ENCODE assay signal across 13 cellular contexts in the genomic region with DNA sequence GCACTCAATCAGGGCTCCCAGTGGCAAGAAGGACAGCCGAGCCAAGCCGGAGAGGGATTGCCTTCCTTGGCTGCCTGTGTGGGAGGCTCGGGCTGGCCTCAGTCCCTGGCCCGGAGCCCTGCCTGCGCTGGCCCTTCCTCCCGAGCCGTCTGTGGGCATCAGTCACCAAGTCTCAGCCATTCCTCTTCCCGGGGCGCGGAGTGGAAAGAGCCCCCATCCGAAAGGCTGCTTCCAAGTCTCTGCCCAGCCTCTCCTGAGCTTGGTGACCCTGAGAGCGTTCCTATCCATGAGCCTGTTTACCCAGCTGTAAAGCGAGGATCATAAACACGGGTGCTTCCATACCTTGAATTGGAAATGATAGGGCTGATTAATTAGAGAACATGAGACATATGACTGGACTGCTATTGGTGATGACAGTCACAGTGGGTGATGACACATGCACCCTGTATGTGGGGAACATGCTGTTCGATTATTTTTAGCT. TPM values are rescaled to one million over a fixed set of nuclear protein-coding genes. Genes with fewer than 3 reads are reported as not detected.
DNase-seq lines count a peak whose midpoint lies in the region; ATAC-seq and TF ChIP-seq lines count a peak whose summit lies in the region.
"Had no signal": no experiment of that assay in that cellular context is flagged by ENCODE, and none has a peak within 500 bp of the region (broad histone marks: within the 10 kb centered on the region; RNA-seq: fewer than 3 reads in every experiment).

No MANE protein-coding gene starts in this region.

- WGBS in aorta, 2 donors: 3 to 8% methylated on average over 15 of the region's 15 CpGs

- H3K27me3 Mint-ChIP-seq in chondrocyte (ENCODE audit: low read depth): peaks cover 9% of the 10 kb centered on the region
- peaks cover 24% of the 10 kb centered on the region for H3K27me3 Mint-ChIP-seq in activated CD4-positive, alpha-beta T cell treated with anti-CD3 and anti-CD28 coated beads, Interleukin-2, amount 10 ng/mL, durations not matched to agents 24 days and 14 days
- H3K27me3 Mint-ChIP-seq: activated naive CD8-positive, alpha-beta T cell treated with anti-CD3 and anti-CD28 coated beads for 36 hours had no signal

- H3K9ac ChIP-seq in muscle layer of colon (ENCODE audit: low read length): no peak overlapping the region

- H3K4me1 ChIP-seq in muscle layer of colon (ENCODE audit: insufficient read depth, low read length) (peaks cover 64% of the 10 kb centered on the region), aorta (ENCODE audit: control insufficient read depth in 1 of 2, insufficient read depth in 2 of 2, low read length in 2 of 2) (no peaks in the 10 kb centered on the region)

- H3K9me3 Mint-ChIP-seq in chondrocyte (ENCODE audit: low read depth): no peaks in the 10 kb centered on the region
- no peaks in the 10 kb centered on the region for H3K9me3 Mint-ChIP-seq in activated CD4-positive, alpha-beta T cell treated with anti-CD3 and anti-CD28 coated beads, Interleukin-2, amount 10 ng/mL, durations not matched to agents 24 days and 14 days
- H3K9me3 Mint-ChIP-seq: activated naive CD8-positive, alpha-beta T cell treated with anti-CD3 and anti-CD28 coated beads for 36 hours had no signal

- H3K9me3 ChIP-seq in muscle layer of colon (ENCODE audit: low read length): no peaks in the 10 kb centered on the region
- H3K9me3 ChIP-seq in aorta (ENCODE audit: control insufficient read depth, low read length): no peaks in the 10 kb centered on the region
- H3K9me3 ChIP-seq: uterus had no signal

- H3K27me3 ChIP-seq in muscle layer of colon (ENCODE audit: control insufficient read depth in 1 of 2, insufficient read depth in 2 of 2, low read length in 2 of 2) (no peaks in the 10 kb centered on the region), aorta (ENCODE audit: control insufficient read depth in 1 of 2, insufficient read depth in 2 of 2, low read length in 1 of 2) (no peaks in the 10 kb centered on the region)
- H3K27me3 ChIP-seq: uterus had no signal

- no peak for TF ChIP-seq CTCF in chondrocyte (IDR thresholded peaks at IDR 0.05)

- DNase-seq in SHP77 (lab: John Stamatoyannopoulos, UW) (peak; percentile 52 to 57), SHP77 treated with DMSO at 0.1 percent for 48 hours (lab: John Stamatoyannopoulos, UW) (no peak), chondrocyte (ENCODE audit: low spot score) (no peak), aorta (peak; percentile 83 to 91)
- no peak for DNase-seq in activated CD4-positive, alpha-beta T cell treated with anti-CD3 and anti-CD28 coated beads, Interleukin-2, amount 10 ng/mL, durations not matched to agents 24 days and 14 days
- DNase-seq: activated CD4-positive, alpha-beta T cell treated with anti-CD3 and anti-CD28 coated beads, Interleukin-2, amount 50 U/mL, for 4 hours; activated naive CD8-positive, alpha-beta T cell treated with anti-CD3 and anti-CD28 coated beads for 36 hours; NCI-H1048 had no signal

- H3K36me3 Mint-ChIP-seq in chondrocyte (ENCODE audit: low read depth): no peaks in the 10 kb centered on the region
- no peaks in the 10 kb centered on the region for H3K36me3 Mint-ChIP-seq in activated CD4-positive, alpha-beta T cell treated with anti-CD3 and anti-CD28 coated beads, Interleukin-2, amount 10 ng/mL, durations not matched to agents 24 days and 14 days (ENCODE audit: low read depth)
- H3K36me3 Mint-ChIP-seq: activated naive CD8-positive, alpha-beta T cell treated with anti-CD3 and anti-CD28 coated beads for 36 hours had no signal

- ATAC-seq in aorta (ENCODE audit: low FRiP score) (peak; percentile 77), GM18511 (IDR thresholded peaks at IDR 0.05; ENCODE audit: unreplicated experiment) (no peak), GM18868 (IDR thresholded peaks at IDR 0.05; ENCODE audit: unreplicated experiment) (no peak)
- ATAC-seq: esophagus mucosa had no signal

- peak overlapping the region; percentile 12 for H3K4me3 Mint-ChIP-seq in chondrocyte (ENCODE audit: unreplicated experiment)
- H3K4me3 Mint-ChIP-seq in activated CD4-positive, alpha-beta T cell treated with anti-CD3 and anti-CD28 coated beads, Interleukin-2, amount 10 ng/mL, durations not matched to agents 24 days and 14 days: no peak overlapping the region
- H3K4me3 Mint-ChIP-seq: activated naive CD8-positive, alpha-beta T cell treated with anti-CD3 and anti-CD28 coated beads for 36 hours had no signal

- intact Hi-C loops in aorta (cut with DNase I): loop anchor here in 1 of 2 donors (5.0 kb wide), 1 partner anchor 55 kb away; no protein-coding TSS in a partner anchor
- intact Hi-C loops in activated CD4-positive, alpha-beta T cell treated with anti-CD3 and anti-CD28 coated beads, Interleukin-2, amount 10 ng/mL, durations not matched to agents 24 days and 14 days (cut with micrococcal nuclease): no loop called here

- H3K4me3 ChIP-seq in muscle layer of colon (ENCODE audit: low read depth in 1 of 2, low read length in 2 of 2): no peak overlapping the region
- no peak overlapping the region for H3K4me3 ChIP-seq in aorta (ENCODE audit: low read length in 2 of 2)
- H3K4me3 ChIP-seq: uterus had no signal

- H3K27ac ChIP-seq in muscle layer of colon (ENCODE audit: low read depth, low read length) (peak overlapping the region; percentile 6), aorta (ENCODE audit: low read depth in 1 of 2, low read length in 2 of 2) (no peak overlapping the region)
- H3K27ac ChIP-seq: uterus had no signal

- peaks cover 62% of the 10 kb centered on the region for H3K4me1 Mint-ChIP-seq in chondrocyte (ENCODE audit: low read depth)
- H3K4me1 Mint-ChIP-seq in activated CD4-positive, alpha-beta T cell treated with anti-CD3 and anti-CD28 coated beads, Interleukin-2, amount 10 ng/mL, durations not matched to agents 24 days and 14 days: peaks cover 1% of the 10 kb centered on the region
- H3K4me1 Mint-ChIP-seq: activated naive CD8-positive, alpha-beta T cell treated with anti-CD3 and anti-CD28 coated beads for 36 hours had no signal

- H3K36me3 ChIP-seq in muscle layer of colon (ENCODE audit: insufficient read depth, low read length) (no peaks in the 10 kb centered on the region), aorta (ENCODE audit: control insufficient read depth in 1 of 2, insufficient read depth in 2 of 2, low read length in 1 of 2) (no peaks in the 10 kb centered on the region)
- H3K36me3 ChIP-seq: uterus had no signal

- peak overlapping the region; percentile 77 for H3K27ac Mint-ChIP-seq in chondrocyte (ENCODE audit: unreplicated experiment)
- no peak overlapping the region for H3K27ac Mint-ChIP-seq in activated CD4-positive, alpha-beta T cell treated with anti-CD3 and anti-CD28 coated beads, Interleukin-2, amount 10 ng/mL, durations not matched to agents 24 days and 14 days

RNA-seq across cellular contexts. Expression of gene TLE3, which starts 59.1 kb away (rescaled TPM):
- total RNA-seq in chondrocyte (36.9 to 53.4 TPM (median 51.3 TPM) in 3 replicates), aorta (10 to 100 TPM; 43.0 to 89.9 TPM)
- polyA plus RNA-seq in aorta: 10 to 100 TPM in 1 of 2 donors, 1 to 10 TPM in 1; 8.3 to 13.4 TPM
- 111 and 118 TPM in 2 replicates for total RNA-seq in activated CD4-positive, alpha-beta T cell treated with anti-CD3 and anti-CD28 coated beads, Interleukin-2, amount 10 ng/mL, durations not matched to agents 24 days and 14 days

Comparison
In these comparisons a context has a peak if more than half of its experiments do, and no peak if none do; other contexts are left out.
1. DNase-seq: peak in SHP77 (2 of 2) and aorta (2 of 2); none in SHP77 treated with DMSO at 0.1 percent for 48 hours (single experiment), chondrocyte (single experiment) and activated CD4-positive, alpha-beta T cell treated with anti-CD3 and anti-CD28 coated beads, Interleukin-2, amount 10 ng/mL, durations not matched to agents 24 days and 14 days (single experiment).